Comparison of ENCODE assay signal across 22 cellular contexts in the genomic region with DNA sequence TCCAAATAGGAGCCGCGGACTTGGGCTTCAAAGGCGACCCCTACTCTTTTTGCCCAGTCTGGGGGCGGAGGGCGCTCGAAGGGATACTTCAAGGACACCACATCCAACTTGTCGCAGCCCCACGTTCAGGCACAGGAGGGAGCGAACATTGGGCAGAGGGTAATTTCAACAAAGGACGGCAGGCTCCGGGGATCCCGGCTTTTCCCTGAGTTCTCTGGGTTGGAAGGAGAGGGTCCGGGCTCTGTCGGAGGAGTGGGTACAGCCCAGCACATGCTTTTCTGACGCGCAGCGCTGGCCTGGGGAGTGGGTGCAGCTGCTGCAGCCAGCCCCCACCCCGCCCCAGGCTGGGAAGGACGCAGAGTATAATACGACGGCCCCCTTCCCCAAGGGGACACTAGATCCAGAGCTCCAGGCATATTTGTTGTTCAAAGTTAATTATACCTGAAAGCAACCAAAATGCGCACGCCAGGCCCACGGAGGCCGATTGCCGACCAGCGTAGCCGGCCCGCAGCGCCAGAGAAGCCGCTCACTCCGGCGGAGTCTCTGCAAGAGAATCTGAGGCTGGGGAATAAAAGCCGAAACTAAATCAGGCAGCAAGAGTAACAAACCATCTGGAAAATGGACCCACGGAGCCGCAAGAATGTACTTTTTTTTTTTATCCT. TPM values are rescaled to one million over a fixed set of nuclear protein-coding genes. Genes with fewer than 3 reads are reported as not detected.
A peak's percentile ranks its signal among the peaks of the same experiment; 100 is the strongest.
DNase-seq lines count a peak whose midpoint lies in the region; ATAC-seq, FAIRE-seq and TF ChIP-seq lines count a peak whose summit lies in the region.
"Had no signal": no experiment of that assay in that cellular context is flagged by ENCODE, and none has a peak within 500 bp of the region (broad histone marks: within the 10 kb centered on the region; RNA-seq: fewer than 3 reads in every experiment).

No MANE protein-coding gene starts in this region.

- ATAC-seq in right cardiac atrium: no peak
- ATAC-seq: heart left ventricle, left colon, mucosa of descending colon had no signal

- CTCF ChIA-PET in activated CD4-positive, alpha-beta memory T cell treated with anti-CD3 and anti-CD28 coated beads for 36 hours (lab: Charles Lee): no interaction called here

- DNase-seq in 8988T: peak; percentile 28
- peak; percentile 18 for DNase-seq in D721Med (ENCODE audit: insufficient read length, low spot score)
- no peak for DNase-seq in activated naive CD8-positive, alpha-beta T cell treated with anti-CD3 and anti-CD28 coated beads for 36 hours
- DNase-seq in NCI-H2029 (lab: John Stamatoyannopoulos, UW): no peak
- DNase-seq in activated CD4-positive, alpha-beta memory T cell treated with anti-CD3 and anti-CD28 coated beads for 36 hours: no peak
- DNase-seq in activated effector memory CD4-positive, alpha-beta T cell treated with anti-CD3 and anti-CD28 coated beads, Interleukin-2, amount 50 U/mL, for 16 hours: no peak
- DNase-seq in right cardiac atrium: no peak
- DNase-seq: activated gamma-delta T cell treated with Interleukin-2 at 50 U/mL for 16 hours, esophagus squamous epithelium, heart left ventricle, left colon, mucosa of descending colon, NCI-H2081, NCI-H69, OCI-M1, SJCRH30, transverse colon had no signal

- 5% methylated on average over 36 of the region's 36 CpGs for WGBS in right cardiac atrium

- H3K4me3 ChIP-seq in iPS-15b (ENCODE audit: low read depth, low read length): peak overlapping the region; percentile 51
- no peak overlapping the region for H3K4me3 ChIP-seq in right cardiac atrium (ENCODE audit: low read length)
- H3K4me3 ChIP-seq: heart left ventricle, mucosa of descending colon, SJCRH30, smooth muscle cell, transverse colon had no signal

- H3K36me3 ChIP-seq in iPS-15b (ENCODE audit: control insufficient read depth, insufficient read depth, low read length): no peaks in the 10 kb centered on the region
- H3K36me3 ChIP-seq: esophagus squamous epithelium, heart left ventricle, SJCRH30, transverse colon had no signal

- no peaks in the 10 kb centered on the region for H3K9me3 ChIP-seq in iPS-15b (ENCODE audit: control insufficient read depth, insufficient read depth, low read length)
- no peaks in the 10 kb centered on the region for H3K9me3 ChIP-seq in right cardiac atrium (ENCODE audit: control insufficient read depth, low read length)
- H3K9me3 ChIP-seq: esophagus squamous epithelium, heart left ventricle, mucosa of descending colon, SJCRH30, transverse colon had no signal

- H3K27ac ChIP-seq in right cardiac atrium (ENCODE audit: low read length): no peak overlapping the region
- H3K27ac ChIP-seq: esophagus squamous epithelium, heart left ventricle, SJCRH30, transverse colon had no signal

- POLR2A ChIA-PET in activated CD4-positive, alpha-beta memory T cell treated with anti-CD3 and anti-CD28 coated beads for 36 hours (lab: Charles Lee): no interaction called here

- no peaks in the 10 kb centered on the region for H3K36me3 Mint-ChIP-seq in activated naive CD8-positive, alpha-beta T cell treated with anti-CD3 and anti-CD28 coated beads for 36 hours
- H3K36me3 Mint-ChIP-seq in activated CD4-positive, alpha-beta memory T cell treated with anti-CD3 and anti-CD28 coated beads for 36 hours: peaks cover 5% of the 10 kb centered on the region

- H3K4me1 Mint-ChIP-seq in activated naive CD8-positive, alpha-beta T cell treated with anti-CD3 and anti-CD28 coated beads for 36 hours: peaks cover 27% of the 10 kb centered on the region
- peaks cover 17% of the 10 kb centered on the region for H3K4me1 Mint-ChIP-seq in activated CD4-positive, alpha-beta memory T cell treated with anti-CD3 and anti-CD28 coated beads for 36 hours (ENCODE audit: low read depth)

- H3K27me3 Mint-ChIP-seq in activated naive CD8-positive, alpha-beta T cell treated with anti-CD3 and anti-CD28 coated beads for 36 hours: peaks cover 95% of the 10 kb centered on the region
- H3K27me3 Mint-ChIP-seq in activated CD4-positive, alpha-beta memory T cell treated with anti-CD3 and anti-CD28 coated beads for 36 hours: peaks cover 76% of the 10 kb centered on the region

- intact Hi-C loops in activated CD4-positive, alpha-beta memory T cell treated with anti-CD3 and anti-CD28 coated beads for 36 hours (cut with micrococcal nuclease): no loop called here
- intact Hi-C loops in right cardiac atrium (cut with DNase I): no loop called here

- H3K27me3 ChIP-seq in iPS-15b (ENCODE audit: control insufficient read depth, insufficient read depth, low read length) (peaks cover 96% of the 10 kb centered on the region), right cardiac atrium (ENCODE audit: control insufficient read depth, insufficient read depth) (peaks cover 3% of the 10 kb centered on the region)
- H3K27me3 ChIP-seq: SJCRH30 had no signal

- H3K4me1 ChIP-seq in iPS-15b (ENCODE audit: control insufficient read depth, insufficient read depth, low read length): peaks cover 34% of the 10 kb centered on the region
- H3K4me1 ChIP-seq in right cardiac atrium (ENCODE audit: control insufficient read depth, insufficient read depth, low read length): no peaks in the 10 kb centered on the region

- TF ChIP-seq CTCF in D721Med (IDR thresholded peaks at IDR 0.05; ENCODE audit: insufficient read depth, missing control alignments): no peak

- H3K9ac ChIP-seq in iPS-15b (ENCODE audit: low read depth, low read length): no peak overlapping the region

- H3K4me3 Mint-ChIP-seq in activated naive CD8-positive, alpha-beta T cell treated with anti-CD3 and anti-CD28 coated beads for 36 hours: no peak overlapping the region
- H3K4me3 Mint-ChIP-seq in activated CD4-positive, alpha-beta memory T cell treated with anti-CD3 and anti-CD28 coated beads for 36 hours: no peak overlapping the region
- H3K4me3 Mint-ChIP-seq: dendritic cell treated with granulocyte-macrophage colony-stimulating factor and Interleukin-4, amounts not matched to agents 40 ng/mL and 50 ng/mL, for 4 days had no signal

- H3K9me3 Mint-ChIP-seq in activated naive CD8-positive, alpha-beta T cell treated with anti-CD3 and anti-CD28 coated beads for 36 hours: peaks cover 5% of the 10 kb centered on the region
- H3K9me3 Mint-ChIP-seq in activated CD4-positive, alpha-beta memory T cell treated with anti-CD3 and anti-CD28 coated beads for 36 hours: no peaks in the 10 kb centered on the region
- H3K9me3 Mint-ChIP-seq: dendritic cell treated with granulocyte-macrophage colony-stimulating factor and Interleukin-4, amounts not matched to agents 40 ng/mL and 50 ng/mL, for 4 days had no signal

- H3K27ac Mint-ChIP-seq in activated naive CD8-positive, alpha-beta T cell treated with anti-CD3 and anti-CD28 coated beads for 36 hours: peak overlapping the region; percentile 48
- no peak overlapping the region for H3K27ac Mint-ChIP-seq in activated CD4-positive, alpha-beta memory T cell treated with anti-CD3 and anti-CD28 coated beads for 36 hours
- H3K27ac Mint-ChIP-seq: dendritic cell treated with granulocyte-macrophage colony-stimulating factor and Interleukin-4, amounts not matched to agents 40 ng/mL and 50 ng/mL, for 4 days had no signal

- FAIRE-seq in D721Med (lab: Jason Lieb, UNC): no peak
- FAIRE-seq: TTC549 had no signal

RNA-seq across cellular contexts. Expression of a gene that starts 13.8 kb away (rescaled TPM):
- not detected for total RNA-seq in activated naive CD8-positive, alpha-beta T cell treated with anti-CD3 and anti-CD28 coated beads for 36 hours
- not detected for total RNA-seq in activated CD4-positive, alpha-beta memory T cell treated with anti-CD3 and anti-CD28 coated beads for 36 hours
- not detected for total RNA-seq in right cardiac atrium
- polyA plus RNA-seq in right cardiac atrium: 0.02 TPM
- total RNA-seq: smooth muscle cell had no signal
- polyA plus RNA-seq: BJ, heart left ventricle, smooth muscle cell had no signal

Comparison
In these comparisons a context has a peak if more than half of its experiments do, and no peak if none do; other contexts are left out.
1. DNase-seq: peak in 8988T (single experiment) and D721Med (single experiment); none in activated naive CD8-positive, alpha-beta T cell treated with anti-CD3 and anti-CD28 coated beads for 36 hours (single experiment), NCI-H2029 (single experiment), activated CD4-positive, alpha-beta memory T cell treated with anti-CD3 and anti-CD28 coated beads for 36 hours (single experiment), activated effector memory CD4-positive, alpha-beta T cell treated with anti-CD3 and anti-CD28 coated beads, Interleukin-2, amount 50 U/mL, for 16 hours (single experiment) and right cardiac atrium (0 of 3).